ENCODE assay signal across 17 cellular contexts in the genomic region with DNA sequence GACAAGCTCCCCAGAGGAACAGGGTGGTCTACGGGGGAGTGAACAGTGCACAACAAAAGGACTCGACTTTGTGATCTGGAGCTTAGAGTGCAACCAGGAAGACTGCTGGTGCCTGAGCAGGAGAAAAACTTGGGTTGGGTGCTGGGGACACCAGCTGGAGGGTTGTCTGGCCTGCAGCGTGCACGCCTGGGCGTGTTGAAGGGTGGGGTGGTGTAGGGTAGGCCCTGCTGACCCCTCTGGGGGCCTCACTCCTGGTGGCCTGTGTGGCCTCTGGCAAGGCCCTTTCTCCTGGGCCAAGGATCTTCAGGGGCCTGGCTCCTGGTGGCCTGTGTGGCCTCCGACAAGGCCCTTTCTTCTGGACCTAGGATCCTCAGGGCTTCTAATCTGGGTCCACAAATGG.
DNase-seq lines count a peak whose midpoint lies in the region; ATAC-seq and TF ChIP-seq lines count a peak whose summit lies in the region.
"Had no signal": no experiment of that assay in that cellular context is flagged by ENCODE, and none has a peak within 500 bp of the region (broad histone marks: within the 10 kb centered on the region; RNA-seq: fewer than 3 reads in every experiment).

No MANE protein-coding gene starts in this region.

- intact Hi-C loops in dendritic cell treated with granulocyte-macrophage colony-stimulating factor and Interleukin-4, amounts not matched to agents 40 ng/mL and 50 ng/mL, for 4 days (cut with micrococcal nuclease): loop anchor here (5.0 kb wide), 1 partner anchor 63 kb away; no protein-coding TSS in a partner anchor

- peak overlapping the region; percentile 48 to 67 for H3K27ac Mint-ChIP-seq in stimulated activated naive CD8-positive, alpha-beta T cell treated with anti-CD3 and anti-CD28 coated beads, Interleukin-15, amount 100 ng/mL, for 72 hours
- peak overlapping the region; percentile 7 for H3K27ac Mint-ChIP-seq in dendritic cell treated with granulocyte-macrophage colony-stimulating factor and Interleukin-4, amounts not matched to agents 40 ng/mL and 50 ng/mL, for 4 days

- CTCF ChIA-PET in RWPE1 (lab: Yijun Ruan, JAX): no interaction called here

- peak overlapping the region; percentile 70 for H3K27ac ChIP-seq in RWPE1
- H3K27ac ChIP-seq: SJCRH30 had no signal

- peaks cover 21% of the 10 kb centered on the region for H3K4me1 Mint-ChIP-seq in stimulated activated naive CD8-positive, alpha-beta T cell treated with anti-CD3 and anti-CD28 coated beads, Interleukin-15, amount 100 ng/mL, for 72 hours
- peaks cover 15% of the 10 kb centered on the region for H3K4me1 Mint-ChIP-seq in dendritic cell treated with granulocyte-macrophage colony-stimulating factor and Interleukin-4, amounts not matched to agents 40 ng/mL and 50 ng/mL, for 4 days (ENCODE audit: low read depth)

- POLR2A ChIA-PET in RWPE1 (lab: Yijun Ruan, JAX; ENCODE audit: low non-redundant PET): no interaction called here

- no peak for DNase-seq in stimulated activated naive CD8-positive, alpha-beta T cell treated with anti-CD3 and anti-CD28 coated beads, Interleukin-15, amount 100 ng/mL, for 72 hours
- DNase-seq in stimulated activated naive CD8-positive, alpha-beta T cell treated with anti-CD3 and anti-CD28 coated beads, Interleukin-15, Interleukin-2, amounts not matched to agents 100 U/mL and 50 U/mL, for 24 hours: no peak
- no peak for DNase-seq in RWPE1 (ENCODE audit: low spot score)
- DNase-seq in NCI-H146 (lab: John Stamatoyannopoulos, UW): no peak
- DNase-seq in stimulated activated CD4-positive, alpha-beta T cell treated with anti-CD3 and anti-CD28 coated beads, Interleukin-4, amount 100 ng/mL, for 24 hours: no peak
- no peak for DNase-seq in DMS 273 treated with DMSO at 0.1 percent for 48 hours (lab: John Stamatoyannopoulos, UW)
- DNase-seq: CD4-positive, CD25-positive, alpha-beta regulatory T cell; DMS79; KG1; NCI-H1436; NCI-H2029 treated with DMSO at 0.1 percent for 48 hours; NCI-H748 treated with DMSO at 0.1 percent for 48 hours; PC-3; SJCRH30 had no signal

- H3K36me3 Mint-ChIP-seq in dendritic cell treated with granulocyte-macrophage colony-stimulating factor and Interleukin-4, amounts not matched to agents 40 ng/mL and 50 ng/mL, for 4 days (ENCODE audit: low read depth): peaks cover 94% of the 10 kb centered on the region

- TF ChIP-seq CTCF in RWPE1 (conservative IDR thresholded peaks at IDR 0.05; ENCODE audit: low read depth): no peak

- H3K4me3 Mint-ChIP-seq in stimulated activated naive CD8-positive, alpha-beta T cell treated with anti-CD3 and anti-CD28 coated beads, Interleukin-15, amount 100 ng/mL, for 72 hours: no peak overlapping the region
- no peak overlapping the region for H3K4me3 Mint-ChIP-seq in dendritic cell treated with granulocyte-macrophage colony-stimulating factor and Interleukin-4, amounts not matched to agents 40 ng/mL and 50 ng/mL, for 4 days

- ATAC-seq in stimulated activated naive CD8-positive, alpha-beta T cell treated with anti-CD3 and anti-CD28 coated beads, Interleukin-15, amount 100 ng/mL, for 72 hours: no peak
- ATAC-seq in stimulated activated naive CD8-positive, alpha-beta T cell treated with anti-CD3 and anti-CD28 coated beads, Interleukin-15, Interleukin-2, amounts not matched to agents 100 U/mL and 50 U/mL, for 24 hours: no peak
- ATAC-seq: GM12878, HCT116, PC-3 had no signal

- peaks cover 9% of the 10 kb centered on the region for H3K27me3 Mint-ChIP-seq in stimulated activated naive CD8-positive, alpha-beta T cell treated with anti-CD3 and anti-CD28 coated beads, Interleukin-15, amount 100 ng/mL, for 72 hours
- peaks cover 24% of the 10 kb centered on the region for H3K27me3 Mint-ChIP-seq in dendritic cell treated with granulocyte-macrophage colony-stimulating factor and Interleukin-4, amounts not matched to agents 40 ng/mL and 50 ng/mL, for 4 days
- H3K27me3 Mint-ChIP-seq: CD4-positive, CD25-positive, alpha-beta regulatory T cell had no signal

- no peaks in the 10 kb centered on the region for H3K9me3 Mint-ChIP-seq in stimulated activated naive CD8-positive, alpha-beta T cell treated with anti-CD3 and anti-CD28 coated beads, Interleukin-15, amount 100 ng/mL, for 72 hours
- H3K9me3 Mint-ChIP-seq in dendritic cell treated with granulocyte-macrophage colony-stimulating factor and Interleukin-4, amounts not matched to agents 40 ng/mL and 50 ng/mL, for 4 days: no peaks in the 10 kb centered on the region
- H3K9me3 Mint-ChIP-seq: CD4-positive, CD25-positive, alpha-beta regulatory T cell had no signal
